In genomic region chr4:98994474-98995182, GRCh38 we compare ENCODE assay signal across 8 cellular contexts. TPM values are rescaled to one million over a fixed set of nuclear protein-coding genes. Genes with fewer than 3 reads are reported as not detected.
DNase-seq lines count a peak whose midpoint lies in the region; ATAC-seq and TF ChIP-seq lines count a peak whose summit lies in the region.

No MANE protein-coding gene starts in this region.

- H3F3A ChIP-seq in Loucy (ENCODE audit: low read depth): no peaks in the 10 kb centered on the region; the same call in 1 of the 2 replicates

- peak overlapping the region; percentile 99 for H3K27ac Mint-ChIP-seq in CD4-positive, alpha-beta T cell
- peak overlapping the region; percentile 91 for H3K27ac Mint-ChIP-seq in central memory CD8-positive, alpha-beta T cell (ENCODE audit: low read depth)

- POLR2A ChIA-PET in CD4-positive, alpha-beta T cell (lab: Charles Lee): interaction anchor here (0.6 to 3.6 kb wide), 33 partner anchors 8 to 956 kb away, joined by 3 to 82 read pairs (median 4); partner anchors contain the start of genes ADH5, DNAJB14, EIF4E and H2AZ1

- peak overlapping the region; percentile 89 for H3K27ac ChIP-seq in CD4-positive, alpha-beta T cell (ENCODE audit: low read depth, low read length)

- H3K27me3 ChIP-seq in CD4-positive, alpha-beta T cell (ENCODE audit: control insufficient read depth, insufficient read depth, low read length): no peaks in the 10 kb centered on the region
- H3K27me3 ChIP-seq in Loucy (ENCODE audit: insufficient read depth, low read length, poor library complexity, severe bottlenecking) (no peaks in the 10 kb centered on the region), mucosa of stomach (ENCODE audit: control insufficient read depth, insufficient read depth, low read length) (no peaks in the 10 kb centered on the region)

- no peaks in the 10 kb centered on the region for H3K9me3 Mint-ChIP-seq in CD4-positive, alpha-beta T cell
- no peaks in the 10 kb centered on the region for H3K9me3 Mint-ChIP-seq in central memory CD8-positive, alpha-beta T cell

- H3K27me3 Mint-ChIP-seq in CD4-positive, alpha-beta T cell: no peaks in the 10 kb centered on the region
- H3K27me3 Mint-ChIP-seq in central memory CD8-positive, alpha-beta T cell: no peaks in the 10 kb centered on the region

- intact Hi-C loops in CD4-positive, alpha-beta T cell (cut with DNase I, micrococcal nuclease): loop anchor here (1.0 to 10.0 kb wide), 18 partner anchors 38 to 953 kb away; partner anchors contain the start of genes DNAJB14 (in 2 of the 2), EIF4E (in 2 of the 2), RAP1GDS1 (in 2 of the 2) and TRMT10A (in 2 of the 2)

- DNase-seq in CD4-positive, alpha-beta T cell: no peak
- DNase-seq in central memory CD8-positive, alpha-beta T cell (ENCODE audit: low spot score in 2 of 2): no peak
- DNase-seq in nucleus accumbens (lab: John Stamatoyannopoulos, UW): no peak
- DNase-seq in amniotic stem cell (lab: John Stamatoyannopoulos, UW): no peak
- no peak for DNase-seq in NCI-H1048 (lab: John Stamatoyannopoulos, UW)

- H3K9me2 ChIP-seq in Loucy (replicated peaks; ENCODE audit: low read depth, low read length): no peaks in the 10 kb centered on the region

- TF ChIP-seq CTCF in CD4-positive, alpha-beta T cell (IDR thresholded peaks at IDR 0.05): no peak
- no peak for TF ChIP-seq CTCF in Loucy (conservative IDR thresholded peaks at IDR 0.05; ENCODE audit: low read length)

- peaks cover 41% of the 10 kb centered on the region for H3K79me2 ChIP-seq in Loucy (ENCODE audit: insufficient read depth, low read length)

- peak overlapping the region; percentile 73 for H3K4me2 ChIP-seq in Loucy (ENCODE audit: low read depth, low read length, poor library complexity, severe bottlenecking)

- peak overlapping the region; percentile 77 for H2AFZ ChIP-seq in Loucy (ENCODE audit: low read length)

- peaks cover 33% of the 10 kb centered on the region for H3K4me1 ChIP-seq in Loucy (ENCODE audit: insufficient read depth, low read length, poor library complexity, severe bottlenecking)
- peaks cover 7% of the 10 kb centered on the region for H3K4me1 ChIP-seq in mucosa of stomach (ENCODE audit: control insufficient read depth, insufficient read depth, low read length)

- CTCF ChIA-PET in CD4-positive, alpha-beta T cell (lab: Charles Lee): interaction anchor here (0.6 to 4.6 kb wide), 37 partner anchors 9 to 900 kb away, joined by 3 to 140 read pairs (median 5); partner anchors contain the start of genes ADH5, EIF4E, LAMTOR3 and RAP1GDS1

- H3K9me3 ChIP-seq in CD4-positive, alpha-beta T cell (ENCODE audit: control insufficient read depth, low read length): no peaks in the 10 kb centered on the region
- H3K9me3 ChIP-seq in Loucy (ENCODE audit: insufficient read depth, low read depth, low read length) (no peaks in the 10 kb centered on the region), mucosa of stomach (ENCODE audit: control insufficient read depth, low read length) (no peaks in the 10 kb centered on the region)

- peak overlapping the region; percentile 59 for H3K9ac ChIP-seq in Loucy (ENCODE audit: low read depth, low read length, poor library complexity, severe bottlenecking)
- H3K9ac ChIP-seq in mucosa of stomach (ENCODE audit: low read length): peak overlapping the region; percentile 75

- peaks cover 27% of the 10 kb centered on the region for H3K4me1 Mint-ChIP-seq in CD4-positive, alpha-beta T cell (ENCODE audit: low read depth)
- peaks cover 27% of the 10 kb centered on the region for H3K4me1 Mint-ChIP-seq in central memory CD8-positive, alpha-beta T cell

- H3K4me3 ChIP-seq in Loucy (ENCODE audit: low read length, poor library complexity, severe bottlenecking) (peak overlapping the region; percentile 71), mucosa of stomach (ENCODE audit: low read length) (peak overlapping the region; percentile 66)

- peaks cover 34% of the 10 kb centered on the region for H4K20me1 ChIP-seq in Loucy (ENCODE audit: insufficient read depth, low read length, poor library complexity, severe bottlenecking)

- no peak for ATAC-seq in CD4-positive, alpha-beta T cell (ENCODE audit: poor library complexity)
- ATAC-seq in central memory CD8-positive, alpha-beta T cell (replicated peaks; ENCODE audit: extremely low read depth, poor library complexity, severe bottlenecking): peak; percentile 2
- ATAC-seq in GM21723 (IDR thresholded peaks at IDR 0.05; ENCODE audit: unreplicated experiment): no peak

- H3K36me3 ChIP-seq in Loucy (ENCODE audit: insufficient read depth, low read length) (no peaks in the 10 kb centered on the region), mucosa of stomach (ENCODE audit: control insufficient read depth, insufficient read depth, low read length) (no peaks in the 10 kb centered on the region)

- H3K4me3 Mint-ChIP-seq in CD4-positive, alpha-beta T cell: peak overlapping the region; percentile 93
- H3K4me3 Mint-ChIP-seq in central memory CD8-positive, alpha-beta T cell: peak overlapping the region; percentile 65

- H3K36me3 Mint-ChIP-seq in CD4-positive, alpha-beta T cell (ENCODE audit: low read depth): peaks cover 4% of the 10 kb centered on the region
- peaks cover 3% of the 10 kb centered on the region for H3K36me3 Mint-ChIP-seq in central memory CD8-positive, alpha-beta T cell (ENCODE audit: insufficient read depth)

RNA-seq across cellular contexts. Expression of gene METAP1, which starts 0.9 kb away (rescaled TPM):
- total RNA-seq in CD4-positive, alpha-beta T cell: 10 to 100 TPM; 25.1 to 26.6 TPM
